In genomic region chr18:59994357-59994756, GRCh38 we compare ENCODE assay signal across 10 cellular contexts.
A peak's percentile ranks its signal among the peaks of the same experiment; 100 is the strongest.
DNase-seq lines count a peak whose midpoint lies in the region; ATAC-seq and TF ChIP-seq lines count a peak whose summit lies in the region.
"Had no signal": no experiment of that assay in that cellular context is flagged by ENCODE, and none has a peak within 500 bp of the region (broad histone marks: within the 10 kb centered on the region; RNA-seq: fewer than 3 reads in every experiment).

No MANE protein-coding gene starts in this region.

- intact Hi-C loops in PC-3 (cut with micrococcal nuclease), result loop anchor here (10.0 kb wide), 1 partner anchor 240 kb away; no protein-coding TSS in a partner anchor

- H3F3A ChIP-seq in PC-3 (ENCODE audit: low read length, unreplicated experiment) (no peaks in the 10 kb centered on the region), neural progenitor cell (ENCODE audit: low read depth) (no peaks in the 10 kb centered on the region)

- no peaks in the 10 kb centered on the region for H4K20me1 ChIP-seq in PC-3 (ENCODE audit: low read length)
- H4K20me1 ChIP-seq in neural progenitor cell (ENCODE audit: low read depth), result no peaks in the 10 kb centered on the region

- BruUV-seq in PC-3 (replicated peaks; lab: Mats Ljungman, UMichigan), result no TSS peak

- H3K9me3 Mint-ChIP-seq in neural progenitor cell (no peaks in the 10 kb centered on the region), endothelial cell (ENCODE audit: unreplicated experiment) (no peaks in the 10 kb centered on the region)

- CTCF ChIA-PET in PC-3 (lab: Charles Lee), result interaction anchor here (0.6 to 0.9 kb wide), 3 partner anchors 94 to 481 kb away, joined by 3 read pairs; partner anchors contain the start of gene PMAIP1

- H3K27me3 ChIP-seq in PC-3 (ENCODE audit: low read length), result no peaks in the 10 kb centered on the region
- no peaks in the 10 kb centered on the region for H3K27me3 ChIP-seq in neural progenitor cell

- H3K27ac ChIP-seq in PC-3 (ENCODE audit: low read length), result no peak overlapping the region
- no peak overlapping the region for H3K27ac ChIP-seq in neural progenitor cell

- H3K4me3 Mint-ChIP-seq in neural progenitor cell, result no peak overlapping the region
- H3K4me3 Mint-ChIP-seq in endothelial cell (ENCODE audit: unreplicated experiment), result no peak overlapping the region

- H3K9ac ChIP-seq in PC-3 (ENCODE audit: low read length) (no peak overlapping the region), neural progenitor cell (no peak overlapping the region)

- TF ChIP-seq CTCF in PC-3 (conservative IDR thresholded peaks at IDR 0.05; ENCODE audit: low read depth, low read length) (peak; percentile 56), neural progenitor cell (IDR thresholded peaks at IDR 0.05) (peak; percentile 31), endothelial cell (IDR thresholded peaks at IDR 0.05; ENCODE audit: unreplicated experiment) (no peak)

- H3K4me2 ChIP-seq in PC-3 (ENCODE audit: low read length), result no peak overlapping the region
- H3K4me2 ChIP-seq in neural progenitor cell, result no peak overlapping the region

- no peaks in the 10 kb centered on the region for H3K36me3 Mint-ChIP-seq in neural progenitor cell
- no peaks in the 10 kb centered on the region for H3K36me3 Mint-ChIP-seq in endothelial cell (ENCODE audit: low read depth, unreplicated experiment)

- DNase-seq in NCI-H2107 treated with DMSO at 0.1 percent for 48 hours (lab: John Stamatoyannopoulos, UW; ENCODE audit: unreplicated experiment), result peak; percentile 29
- DNase-seq in NCI-H2107 (lab: John Stamatoyannopoulos, UW), result no peak
- DNase-seq in PC-3, result peak; percentile 53
- DNase-seq in neural progenitor cell (ENCODE audit: low spot score), result peak; percentile 7
- no peak for DNase-seq in glomerular visceral epithelial cell (ENCODE audit: extremely low spot score)
- DNase-seq in endothelial cell (ENCODE audit: low spot score), result no peak
- no peak for DNase-seq in T-helper 9 cell
- DNase-seq: C1 segment of cervical spinal cord, mucosa of descending colon had no signal

- POLR2A ChIA-PET in PC-3 (lab: Charles Lee; ENCODE audit: unreplicated experiment), result no interaction called here

- H3K4me1 ChIP-seq in PC-3 (ENCODE audit: insufficient read depth, low read length), result peaks cover 9% of the 10 kb centered on the region
- no peaks in the 10 kb centered on the region for H3K4me1 ChIP-seq in neural progenitor cell

- no peaks in the 10 kb centered on the region for H3K9me2 ChIP-seq in PC-3 (replicated peaks; ENCODE audit: low read length)

- H3K36me3 ChIP-seq in PC-3 (ENCODE audit: low read depth, low read length) (no peaks in the 10 kb centered on the region), neural progenitor cell (no peaks in the 10 kb centered on the region)

- ATAC-seq in HG02642 (IDR thresholded peaks at IDR 0.05; ENCODE audit: poor library complexity, unreplicated experiment) (peak; percentile 72), PC-3 (peak; percentile 58; the same call in 1 of the 2 replicates)
- ATAC-seq: mucosa of descending colon had no signal

- H3K4me1 Mint-ChIP-seq in neural progenitor cell (no peaks in the 10 kb centered on the region), endothelial cell (ENCODE audit: unreplicated experiment) (no peaks in the 10 kb centered on the region)

- no peak overlapping the region for H2AFZ ChIP-seq in PC-3 (ENCODE audit: low read length)
- H2AFZ ChIP-seq in neural progenitor cell (replicated peaks), result no peak overlapping the region

- H3K9me3 ChIP-seq in PC-3 (ENCODE audit: low read length) (no peaks in the 10 kb centered on the region), neural progenitor cell (ENCODE audit: low read depth) (no peaks in the 10 kb centered on the region)
- H3K9me3 ChIP-seq: mucosa of descending colon had no signal

- H3K79me2 ChIP-seq in PC-3 (ENCODE audit: low read length), result no peaks in the 10 kb centered on the region
- H3K79me2 ChIP-seq in neural progenitor cell (ENCODE audit: low read depth), result no peaks in the 10 kb centered on the region

- H3K4me3 ChIP-seq in PC-3 (ENCODE audit: low read length), result no peak overlapping the region
- H3K4me3 ChIP-seq in neural progenitor cell, result no peak overlapping the region
- H3K4me3 ChIP-seq: mucosa of descending colon had no signal

- H3K27ac Mint-ChIP-seq in neural progenitor cell (no peak overlapping the region), endothelial cell (ENCODE audit: unreplicated experiment) (no peak overlapping the region)

- H3K27me3 Mint-ChIP-seq in neural progenitor cell (ENCODE audit: insufficient read depth, low read depth) (peaks cover 5% of the 10 kb centered on the region), endothelial cell (ENCODE audit: unreplicated experiment) (no peaks in the 10 kb centered on the region)

Comparison
In these comparisons a context has a peak if more than half of its experiments do, and no peak if none do; other contexts are left out.
1. DNase-seq: peak in NCI-H2107 treated with DMSO at 0.1 percent for 48 hours (single experiment), PC-3 (single experiment) and neural progenitor cell (single experiment); none in NCI-H2107 (single experiment), glomerular visceral epithelial cell (single experiment), endothelial cell (single experiment) and T-helper 9 cell (single experiment).